ENCODE assay signal across 12 cellular contexts in genomic region chr2:200586644-200586975, GRCh38. TPM values are rescaled to one million over a fixed set of nuclear protein-coding genes. Genes with fewer than 3 reads are reported as not detected.
DNase-seq lines count a peak whose midpoint lies in the region; ATAC-seq and TF ChIP-seq lines count a peak whose summit lies in the region.
"Had no signal": no experiment of that assay in that cellular context is flagged by ENCODE, and none has a peak within 500 bp of the region (broad histone marks: within the 10 kb centered on the region; RNA-seq: fewer than 3 reads in every experiment).

No MANE protein-coding gene starts in this region.

- intact Hi-C loops in CD4-positive, alpha-beta memory T cell (cut with micrococcal nuclease), result no loop called here
- intact Hi-C loops in activated T-helper 2 cell treated with anti-CD3 and anti-CD28 coated beads, Interferon-gamma antibody, Interleukin-2, Interleukin-4, amounts not matched to agents 10 μg/mL and 5 μg/mL and 100 μg/mL, durations not matched to agents 14 hours and 24 hours and 36 hours (cut with micrococcal nuclease), result loop anchor here (10.0 kb wide), 1 partner anchor 598 kb away; the partner anchor contains the start of gene CASP10

- no peak overlapping the region for H4K8ac ChIP-seq in trophoblast cell (ENCODE audit: low read depth, low read length)

- no peak overlapping the region for H3K9ac ChIP-seq in trophoblast cell (ENCODE audit: low read length)

- H3K18ac ChIP-seq in trophoblast cell (ENCODE audit: low read length), result no peak overlapping the region

- no peaks in the 10 kb centered on the region for H3K36me3 ChIP-seq in CD4-positive, alpha-beta memory T cell (ENCODE audit: insufficient read depth, low read length)
- H3K36me3 ChIP-seq in right atrium auricular region, result no peaks in the 10 kb centered on the region
- H3K36me3 ChIP-seq in trophoblast cell (ENCODE audit: control insufficient read depth in 1 of 2, insufficient read depth in 2 of 2, low read length in 2 of 2), result no peaks in the 10 kb centered on the region

- H2BK12ac ChIP-seq in trophoblast cell (ENCODE audit: low read length), result no peak overlapping the region

- no peak overlapping the region for H3K4ac ChIP-seq in trophoblast cell (ENCODE audit: low read depth, low read length)

- no peak overlapping the region for H3K14ac ChIP-seq in trophoblast cell (ENCODE audit: low read length)

- H3K27ac Mint-ChIP-seq in CD4-positive, alpha-beta memory T cell, result peak overlapping the region in 1 of 7 donors; percentile 19
- H3K27ac Mint-ChIP-seq in activated T-helper 2 cell treated with anti-CD3 and anti-CD28 coated beads, Interferon-gamma antibody, Interleukin-2, Interleukin-4, amounts not matched to agents 10 μg/mL and 5 μg/mL and 100 μg/mL, durations not matched to agents 14 hours and 24 hours and 36 hours, result no peak overlapping the region
- H3K27ac Mint-ChIP-seq: activated naive CD4-positive, alpha-beta T cell treated with anti-CD3 and anti-CD28 coated beads, Interleukin-2, amount 10 ng/mL, durations not matched to agents 7 days and 5 days had no signal

- TF ChIP-seq CTCF in right atrium auricular region (IDR thresholded peaks at IDR 0.05), result no peak

- H2AFZ ChIP-seq in trophoblast cell (ENCODE audit: insufficient read depth, low read length, poor library complexity), result no peak overlapping the region

- no peaks in the 10 kb centered on the region for H3K9me3 ChIP-seq in CD4-positive, alpha-beta memory T cell (ENCODE audit: control insufficient read depth in 1 of 2, low read length in 2 of 2)
- no peaks in the 10 kb centered on the region for H3K9me3 ChIP-seq in right atrium auricular region
- no peaks in the 10 kb centered on the region for H3K9me3 ChIP-seq in trophoblast cell (ENCODE audit: insufficient read depth, low read depth, low read length)

- peaks cover 7% of the 10 kb centered on the region for H3K4me1 ChIP-seq in CD4-positive, alpha-beta memory T cell (ENCODE audit: insufficient read depth, low read length)
- peaks cover 0 to 9% of the 10 kb centered on the region in 2 donors for H3K4me1 ChIP-seq in right atrium auricular region
- peaks cover 9 to 11% of the 10 kb centered on the region in 2 experiments for H3K4me1 ChIP-seq in trophoblast cell (ENCODE audit: control insufficient read depth in 1 of 2, insufficient read depth in 2 of 2, low read length in 2 of 2)

- peak overlapping the region; percentile 68 for H3K4me2 ChIP-seq in trophoblast cell (ENCODE audit: low read length)

- H3K27me3 ChIP-seq in CD4-positive, alpha-beta memory T cell (ENCODE audit: insufficient read depth, low read length), result no peaks in the 10 kb centered on the region
- H3K27me3 ChIP-seq in right atrium auricular region (no peaks in the 10 kb centered on the region), trophoblast cell (ENCODE audit: insufficient read depth, low read length) (peaks cover 14% of the 10 kb centered on the region)

- POLR2A ChIA-PET in CD4-positive, alpha-beta memory T cell (lab: Charles Lee; ENCODE audit: partially characterized antibody), result no interaction called here

- H3K79me1 ChIP-seq in trophoblast cell (ENCODE audit: low read length), result no peaks in the 10 kb centered on the region

- H4K91ac ChIP-seq in trophoblast cell (ENCODE audit: low read depth, low read length), result no peak overlapping the region

- H3K4me1 Mint-ChIP-seq in CD4-positive, alpha-beta memory T cell, result peaks cover 4 to 9% (median 7%) of the 10 kb centered on the region in 4 donors
- peaks cover 7% of the 10 kb centered on the region for H3K4me1 Mint-ChIP-seq in activated T-helper 2 cell treated with anti-CD3 and anti-CD28 coated beads, Interferon-gamma antibody, Interleukin-2, Interleukin-4, amounts not matched to agents 10 μg/mL and 5 μg/mL and 100 μg/mL, durations not matched to agents 14 hours and 24 hours and 36 hours (ENCODE audit: low read depth)

- H3K4me3 Mint-ChIP-seq in CD4-positive, alpha-beta memory T cell, result peak overlapping the region; percentile 78 to 89 (median 84)
- peak overlapping the region; percentile 67 for H3K4me3 Mint-ChIP-seq in activated T-helper 2 cell treated with anti-CD3 and anti-CD28 coated beads, Interferon-gamma antibody, Interleukin-2, Interleukin-4, amounts not matched to agents 10 μg/mL and 5 μg/mL and 100 μg/mL, durations not matched to agents 14 hours and 24 hours and 36 hours (ENCODE audit: low read depth)

- no peak overlapping the region for H3K27ac ChIP-seq in CD4-positive, alpha-beta memory T cell (ENCODE audit: low read depth, low read length)
- H3K27ac ChIP-seq in right atrium auricular region (peak overlapping the region in 1 of 2 donors; percentile 36), trophoblast cell (ENCODE audit: low read depth, low read length) (no peak overlapping the region)

- H2BK120ac ChIP-seq in trophoblast cell (ENCODE audit: insufficient read depth, low read length, poor library complexity), result no peak overlapping the region

- DNase-seq in CD4-positive, alpha-beta memory T cell, result no peak
- no peak for DNase-seq in activated T-helper 2 cell treated with anti-CD3 and anti-CD28 coated beads, Interferon-gamma antibody, Interleukin-2, Interleukin-4, amounts not matched to agents 10 μg/mL and 5 μg/mL and 100 μg/mL, durations not matched to agents 14 hours and 24 hours and 36 hours (ENCODE audit: low spot score)
- no peak for DNase-seq in right atrium auricular region (ENCODE audit: low spot score)
- no peak for DNase-seq in trophoblast cell
- no peak for DNase-seq in medulla oblongata (ENCODE audit: extremely low spot score)
- DNase-seq in NCI-H2171 (lab: John Stamatoyannopoulos, UW), result no peak
- DNase-seq: activated naive CD4-positive, alpha-beta T cell treated with anti-CD3 and anti-CD28 coated beads, Interleukin-2, amount 10 ng/mL, durations not matched to agents 7 days and 5 days; DND-41; kidney glomerular epithelial cell; NCI-H146 had no signal

- no peak overlapping the region for H3K4me3 ChIP-seq in CD4-positive, alpha-beta memory T cell (ENCODE audit: low read length in 2 of 2)
- H3K4me3 ChIP-seq in right atrium auricular region (peak overlapping the region; percentile 30 to 59), trophoblast cell (ENCODE audit: low read depth, low read length) (no peak overlapping the region)

- H3K23ac ChIP-seq in trophoblast cell (ENCODE audit: low read length), result no peak overlapping the region

- no CpG with 5 or more reads among the region's 9 CpGs for WGBS in trophoblast cell (ENCODE audit: extremely low coverage, insufficient coverage, insufficient read length)

- H4K12ac ChIP-seq in trophoblast cell (ENCODE audit: low read depth, low read length), result no peak overlapping the region

- no peak overlapping the region for H2BK5ac ChIP-seq in trophoblast cell (ENCODE audit: low read depth, low read length, poor library complexity)

- no peaks in the 10 kb centered on the region for H3K79me2 ChIP-seq in trophoblast cell (ENCODE audit: control insufficient read depth, insufficient read depth, low read length, poor library complexity)

- peaks cover 2 to 5% of the 10 kb centered on the region in 2 donors for H3K27me3 Mint-ChIP-seq in CD4-positive, alpha-beta memory T cell
- H3K27me3 Mint-ChIP-seq in activated T-helper 2 cell treated with anti-CD3 and anti-CD28 coated beads, Interferon-gamma antibody, Interleukin-2, Interleukin-4, amounts not matched to agents 10 μg/mL and 5 μg/mL and 100 μg/mL, durations not matched to agents 14 hours and 24 hours and 36 hours (ENCODE audit: low read depth), result peaks cover 22% of the 10 kb centered on the region

- H3K9me3 Mint-ChIP-seq in CD4-positive, alpha-beta memory T cell, result peaks cover 0 to 1% (median 0%) of the 10 kb centered on the region in 8 donors
- no peaks in the 10 kb centered on the region for H3K9me3 Mint-ChIP-seq in activated T-helper 2 cell treated with anti-CD3 and anti-CD28 coated beads, Interferon-gamma antibody, Interleukin-2, Interleukin-4, amounts not matched to agents 10 μg/mL and 5 μg/mL and 100 μg/mL, durations not matched to agents 14 hours and 24 hours and 36 hours
- H3K9me3 Mint-ChIP-seq: activated naive CD4-positive, alpha-beta T cell treated with anti-CD3 and anti-CD28 coated beads, Interleukin-2, amount 10 ng/mL, durations not matched to agents 7 days and 5 days had no signal

- H2AK5ac ChIP-seq in trophoblast cell (ENCODE audit: low read length), result no peak overlapping the region

- no peaks in the 10 kb centered on the region for H3K36me3 Mint-ChIP-seq in CD4-positive, alpha-beta memory T cell
- H3K36me3 Mint-ChIP-seq in activated T-helper 2 cell treated with anti-CD3 and anti-CD28 coated beads, Interferon-gamma antibody, Interleukin-2, Interleukin-4, amounts not matched to agents 10 μg/mL and 5 μg/mL and 100 μg/mL, durations not matched to agents 14 hours and 24 hours and 36 hours (ENCODE audit: low read depth), result peaks cover 17% of the 10 kb centered on the region

- CTCF ChIA-PET in CD4-positive, alpha-beta memory T cell (lab: Charles Lee; ENCODE audit: partially characterized antibody), result interaction anchor here (0.7 to 1.7 kb wide), 3 partner anchors 8 to 569 kb away, joined by 3 read pairs; no protein-coding TSS in a partner anchor

- ATAC-seq in GM21515 (IDR thresholded peaks at IDR 0.05; ENCODE audit: unreplicated experiment), result no peak
- no peak for ATAC-seq in GM19452 (IDR thresholded peaks at IDR 0.05; ENCODE audit: unreplicated experiment)

RNA-seq across cellular contexts. Expression of gene AOX1, which starts 0.8 kb away (rescaled TPM):
- total RNA-seq in CD4-positive, alpha-beta memory T cell, result not detected
- polyA plus RNA-seq in CD4-positive, alpha-beta memory T cell, result not detected
- total RNA-seq in activated T-helper 2 cell treated with anti-CD3 and anti-CD28 coated beads, Interferon-gamma antibody, Interleukin-2, Interleukin-4, amounts not matched to agents 10 μg/mL and 5 μg/mL and 100 μg/mL, durations not matched to agents 14 hours and 24 hours and 36 hours, result not detected in 2 replicates
- total RNA-seq in right atrium auricular region, result 10 to 100 TPM; 12.2 to 48.2 TPM
- polyA plus RNA-seq in trophoblast cell (2013), result 0.03 and 0.06 TPM in 2 replicates

Comparison
In these comparisons a context has a peak if more than half of its experiments do, and no peak if none do; other contexts are left out.
1. H3K4me3 ChIP-seq: peak in right atrium auricular region (2 of 2); none in CD4-positive, alpha-beta memory T cell (0 of 2) and trophoblast cell (single experiment).
2. RNA of gene AOX1, which starts 0.8 kb away (total RNA-seq): 12.2 to 48.2 TPM in right atrium auricular region; not detected in CD4-positive, alpha-beta memory T cell and not detected in activated T-helper 2 cell treated with anti-CD3 and anti-CD28 coated beads, Interferon-gamma antibody, Interleukin-2, Interleukin-4, amounts not matched to agents 10 μg/mL and 5 μg/mL and 100 μg/mL, durations not matched to agents 14 hours and 24 hours and 36 hours; every median in the first group is over 10 times any median in the second.